Comparison of ENCODE assay signal across 2 cellular contexts in genomic region chr15:55703873-55704285, GRCh38.
A peak's percentile ranks its signal among the peaks of the same experiment; 100 is the strongest.
TF ChIP-seq lines count a peak whose summit lies in the region.

No MANE protein-coding gene starts in this region.

TF ChIP-seq in IMR-90, 13 proteins besides CTCF, POLR2A, EP300 and RAD21:
- TF ChIP-seq, protein P1, sequence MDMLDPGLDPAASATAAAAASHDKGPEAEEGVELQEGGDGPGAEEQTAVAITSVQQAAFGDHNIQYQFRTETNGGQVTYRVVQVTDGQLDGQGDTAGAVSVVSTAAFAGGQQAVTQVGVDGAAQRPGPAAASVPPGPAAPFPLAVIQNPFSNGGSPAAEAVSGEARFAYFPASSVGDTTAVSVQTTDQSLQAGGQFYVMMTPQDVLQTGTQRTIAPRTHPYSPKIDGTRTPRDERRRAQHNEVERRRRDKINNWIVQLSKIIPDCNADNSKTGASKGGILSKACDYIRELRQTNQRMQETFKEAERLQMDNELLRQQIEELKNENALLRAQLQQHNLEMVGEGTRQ (IDR thresholded peaks at IDR 0.05; ENCODE audit: low read depth, low read length), result no peak
- peak; percentile 73 for TF ChIP-seq CEBPB (IDR thresholded peaks at IDR 0.05; ENCODE audit: low read depth, low read length)

TF ChIP-seq in GM12878, 131 proteins besides CTCF, POLR2A, EP300 and RAD21:
- TF ChIP-seq JUNB (IDR thresholded peaks at IDR 0.05), result no peak
- TF ChIP-seq SUPT20H (IDR thresholded peaks at IDR 0.05; ENCODE audit: borderline replicate concordance, control insufficient read depth, low read depth, low read length), result no peak
- no peak for TF ChIP-seq TAF1 (IDR thresholded peaks at IDR 0.05; ENCODE audit: borderline replicate concordance, low read depth, low read length)
- no peak for TF ChIP-seq SREBF1 (IDR thresholded peaks at IDR 0.05; ENCODE audit: low read length)
- TF ChIP-seq, protein P2, sequence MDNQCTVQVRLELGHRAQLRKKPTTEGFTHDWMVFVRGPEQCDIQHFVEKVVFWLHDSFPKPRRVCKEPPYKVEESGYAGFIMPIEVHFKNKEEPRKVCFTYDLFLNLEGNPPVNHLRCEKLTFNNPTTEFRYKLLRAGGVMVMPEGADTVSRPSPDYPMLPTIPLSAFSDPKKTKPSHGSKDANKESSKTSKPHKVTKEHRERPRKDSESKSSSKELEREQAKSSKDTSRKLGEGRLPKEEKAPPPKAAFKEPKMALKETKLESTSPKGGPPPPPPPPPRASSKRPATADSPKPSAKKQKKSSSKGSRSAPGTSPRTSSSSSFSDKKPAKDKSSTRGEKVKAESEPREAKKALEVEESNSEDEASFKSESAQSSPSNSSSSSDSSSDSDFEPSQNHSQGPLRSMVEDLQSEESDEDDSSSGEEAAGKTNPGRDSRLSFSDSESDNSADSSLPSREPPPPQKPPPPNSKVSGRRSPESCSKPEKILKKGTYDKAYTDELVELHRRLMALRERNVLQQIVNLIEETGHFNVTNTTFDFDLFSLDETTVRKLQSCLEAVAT (IDR thresholded peaks at IDR 0.05), result no peak
- no peak for TF ChIP-seq STAT1 (conservative IDR thresholded peaks at IDR 0.05)
- TF ChIP-seq NR2C1 (IDR thresholded peaks at IDR 0.05), result no peak
- TF ChIP-seq GATAD2B (conservative IDR thresholded peaks at IDR 0.05; ENCODE audit: low read depth), result no peak
- no peak for TF ChIP-seq HDGF (IDR thresholded peaks at IDR 0.05)
